Comparison of ENCODE assay signal across 2 cellular contexts in genomic region chr5:160747963-160748362, GRCh38.
TF ChIP-seq lines count a peak whose summit lies in the region.

No MANE protein-coding gene starts in this region.

TF ChIP-seq in GM23338, 12 proteins besides CTCF, POLR2A, EP300 and RAD21 (continued from another document):
- TF ChIP-seq CREB1 (CRISPR knock-in tag; IDR thresholded peaks at IDR 0.05; ENCODE audit: low read depth): no peak
- TF ChIP-seq POLR2AphosphoS5 (IDR thresholded peaks at IDR 0.05; ENCODE audit: low read depth): no peak
- TF ChIP-seq REST (IDR thresholded peaks at IDR 0.05; ENCODE audit: unreplicated experiment): no peak
- TF ChIP-seq ZNF114 (CRISPR knock-in tag; IDR thresholded peaks at IDR 0.05): no peak
- no peak for TF ChIP-seq STAT1 (IDR thresholded peaks at IDR 0.05; ENCODE audit: unreplicated experiment)
- TF ChIP-seq ZNF331 (CRISPR knock-in tag; IDR thresholded peaks at IDR 0.05; ENCODE audit: low read depth): no peak
- TF ChIP-seq NANOG (IDR thresholded peaks at IDR 0.05; ENCODE audit: borderline replicate concordance): no peak
- no peak for TF ChIP-seq EZH2phosphoT487 (IDR thresholded peaks at IDR 0.05; ENCODE audit: unreplicated experiment)
- no peak for TF ChIP-seq EZH2 (IDR thresholded peaks at IDR 0.05; ENCODE audit: low read depth, unreplicated experiment)
- no peak for TF ChIP-seq ZNF462 (CRISPR knock-in tag; IDR thresholded peaks at IDR 0.05)
- TF ChIP-seq ETS1 (IDR thresholded peaks at IDR 0.05): no peak
TF ChIP-seq in GM23338: peak in this region for 0.

TF ChIP-seq in H1, 55 proteins besides CTCF, POLR2A, EP300 and RAD21:
- no peak for TF ChIP-seq RFX5 (IDR thresholded peaks at IDR 0.05; ENCODE audit: borderline replicate concordance, low read depth, low read length)
- TF ChIP-seq HDAC6 (IDR thresholded peaks at IDR 0.05; ENCODE audit: low read depth, low read length): no peak
- TF ChIP-seq FOSL1 (IDR thresholded peaks at IDR 0.05; ENCODE audit: insufficient read depth, low read depth, low read length): no peak
- TF ChIP-seq KDM5A (IDR thresholded peaks at IDR 0.05; ENCODE audit: low read length): no peak
- no peak for TF ChIP-seq TEAD4 (IDR thresholded peaks at IDR 0.05; ENCODE audit: low read depth, low read length)
- no peak for TF ChIP-seq SIRT6 (IDR thresholded peaks at IDR 0.05; ENCODE audit: low read length)
- TF ChIP-seq CHD2 (IDR thresholded peaks at IDR 0.05; ENCODE audit: low read length): no peak
- no peak for TF ChIP-seq POU5F1 (IDR thresholded peaks at IDR 0.05; ENCODE audit: low read depth, low read length)
- TF ChIP-seq MAFK (IDR thresholded peaks at IDR 0.05; ENCODE audit: low read depth, low read length): no peak
- TF ChIP-seq SIX5 (IDR thresholded peaks at IDR 0.05; ENCODE audit: low read depth, low read length): no peak
- TF ChIP-seq PHF8 (conservative IDR thresholded peaks at IDR 0.05; ENCODE audit: low read depth, low read length): no peak
- no peak for TF ChIP-seq RBBP5 (IDR thresholded peaks at IDR 0.05; ENCODE audit: borderline replicate concordance, low read depth, low read length)
- TF ChIP-seq BCL11A (IDR thresholded peaks at IDR 0.05; ENCODE audit: low read depth in 2 of 2, low read length in 2 of 2): no peak
- no peak for TF ChIP-seq RNF2 (IDR thresholded peaks at IDR 0.05; ENCODE audit: borderline replicate concordance, low read depth, low read length, missing control alignments, poor library complexity, severe bottlenecking)
- no peak for TF ChIP-seq GTF2F1 (IDR thresholded peaks at IDR 0.05; ENCODE audit: borderline replicate concordance, low read depth, low read length)
- no peak for TF ChIP-seq TAF7 (optimal IDR thresholded peaks at IDR 0.05; ENCODE audit: borderline replicate concordance, low read depth, low read length)
